In the genomic region with DNA sequence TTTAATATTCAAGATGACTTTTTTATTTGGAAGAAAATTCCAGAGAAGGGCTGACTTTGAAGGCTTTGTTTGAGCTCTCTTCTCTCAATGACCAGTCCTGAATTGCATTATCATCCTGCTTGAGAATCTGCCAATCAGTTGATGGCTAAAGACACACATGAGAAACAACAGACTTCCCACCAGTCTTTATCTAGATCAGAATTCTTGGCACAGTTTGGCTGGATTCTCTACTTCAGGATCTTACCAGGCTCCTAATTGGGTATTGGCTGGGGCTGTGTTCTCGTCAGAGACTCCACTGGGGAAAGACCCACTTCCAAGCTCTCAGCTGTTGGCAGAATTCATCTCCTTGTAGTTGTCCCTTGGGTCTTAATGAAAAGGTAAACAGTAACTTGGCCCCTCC, we compare ENCODE assay signal across 1 cellular context.
TF ChIP-seq lines count a peak whose summit lies in the region.

No MANE protein-coding gene starts in this region.

TF ChIP-seq in SK-N-SH, 30 proteins besides CTCF, POLR2A, EP300 and RAD21 (continued from another document):
- TF ChIP-seq, protein P1, sequence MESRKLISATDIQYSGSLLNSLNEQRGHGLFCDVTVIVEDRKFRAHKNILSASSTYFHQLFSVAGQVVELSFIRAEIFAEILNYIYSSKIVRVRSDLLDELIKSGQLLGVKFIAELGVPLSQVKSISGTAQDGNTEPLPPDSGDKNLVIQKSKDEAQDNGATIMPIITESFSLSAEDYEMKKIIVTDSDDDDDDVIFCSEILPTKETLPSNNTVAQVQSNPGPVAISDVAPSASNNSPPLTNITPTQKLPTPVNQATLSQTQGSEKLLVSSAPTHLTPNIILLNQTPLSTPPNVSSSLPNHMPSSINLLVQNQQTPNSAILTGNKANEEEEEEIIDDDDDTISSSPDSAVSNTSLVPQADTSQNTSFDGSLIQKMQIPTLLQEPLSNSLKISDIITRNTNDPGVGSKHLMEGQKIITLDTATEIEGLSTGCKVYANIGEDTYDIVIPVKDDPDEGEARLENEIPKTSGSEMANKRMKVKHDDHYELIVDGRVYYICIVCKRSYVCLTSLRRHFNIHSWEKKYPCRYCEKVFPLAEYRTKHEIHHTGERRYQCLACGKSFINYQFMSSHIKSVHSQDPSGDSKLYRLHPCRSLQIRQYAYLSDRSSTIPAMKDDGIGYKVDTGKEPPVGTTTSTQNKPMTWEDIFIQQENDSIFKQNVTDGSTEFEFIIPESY (IDR thresholded peaks at IDR 0.05; ENCODE audit: borderline replicate concordance, low read depth): no peak
- TF ChIP-seq MEF2A (IDR thresholded peaks at IDR 0.05; ENCODE audit: borderline replicate concordance, low read depth): no peak
- TF ChIP-seq RXRA (IDR thresholded peaks at IDR 0.05; ENCODE audit: borderline replicate concordance, low read depth): no peak; the same call in 1 of the 2 replicates
- TF ChIP-seq, protein P2, sequence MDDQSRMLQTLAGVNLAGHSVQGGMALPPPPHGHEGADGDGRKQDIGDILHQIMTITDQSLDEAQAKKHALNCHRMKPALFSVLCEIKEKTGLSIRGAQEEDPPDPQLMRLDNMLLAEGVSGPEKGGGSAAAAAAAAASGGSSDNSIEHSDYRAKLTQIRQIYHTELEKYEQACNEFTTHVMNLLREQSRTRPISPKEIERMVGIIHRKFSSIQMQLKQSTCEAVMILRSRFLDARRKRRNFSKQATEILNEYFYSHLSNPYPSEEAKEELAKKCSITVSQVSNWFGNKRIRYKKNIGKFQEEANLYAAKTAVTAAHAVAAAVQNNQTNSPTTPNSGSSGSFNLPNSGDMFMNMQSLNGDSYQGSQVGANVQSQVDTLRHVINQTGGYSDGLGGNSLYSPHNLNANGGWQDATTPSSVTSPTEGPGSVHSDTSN (IDR thresholded peaks at IDR 0.05): peak; percentile 88
- TF ChIP-seq TAF1 (IDR thresholded peaks at IDR 0.05; ENCODE audit: borderline replicate concordance, low read depth, low read length): no peak
- TF ChIP-seq FOSL2 (IDR thresholded peaks at IDR 0.05; ENCODE audit: borderline replicate concordance, low read depth): peak; percentile 15; the same call in 1 of the 2 replicates
- TF ChIP-seq EZH2phosphoT487 (IDR thresholded peaks at IDR 0.05; ENCODE audit: borderline replicate concordance, low read depth): no peak
- TF ChIP-seq, protein P3, sequence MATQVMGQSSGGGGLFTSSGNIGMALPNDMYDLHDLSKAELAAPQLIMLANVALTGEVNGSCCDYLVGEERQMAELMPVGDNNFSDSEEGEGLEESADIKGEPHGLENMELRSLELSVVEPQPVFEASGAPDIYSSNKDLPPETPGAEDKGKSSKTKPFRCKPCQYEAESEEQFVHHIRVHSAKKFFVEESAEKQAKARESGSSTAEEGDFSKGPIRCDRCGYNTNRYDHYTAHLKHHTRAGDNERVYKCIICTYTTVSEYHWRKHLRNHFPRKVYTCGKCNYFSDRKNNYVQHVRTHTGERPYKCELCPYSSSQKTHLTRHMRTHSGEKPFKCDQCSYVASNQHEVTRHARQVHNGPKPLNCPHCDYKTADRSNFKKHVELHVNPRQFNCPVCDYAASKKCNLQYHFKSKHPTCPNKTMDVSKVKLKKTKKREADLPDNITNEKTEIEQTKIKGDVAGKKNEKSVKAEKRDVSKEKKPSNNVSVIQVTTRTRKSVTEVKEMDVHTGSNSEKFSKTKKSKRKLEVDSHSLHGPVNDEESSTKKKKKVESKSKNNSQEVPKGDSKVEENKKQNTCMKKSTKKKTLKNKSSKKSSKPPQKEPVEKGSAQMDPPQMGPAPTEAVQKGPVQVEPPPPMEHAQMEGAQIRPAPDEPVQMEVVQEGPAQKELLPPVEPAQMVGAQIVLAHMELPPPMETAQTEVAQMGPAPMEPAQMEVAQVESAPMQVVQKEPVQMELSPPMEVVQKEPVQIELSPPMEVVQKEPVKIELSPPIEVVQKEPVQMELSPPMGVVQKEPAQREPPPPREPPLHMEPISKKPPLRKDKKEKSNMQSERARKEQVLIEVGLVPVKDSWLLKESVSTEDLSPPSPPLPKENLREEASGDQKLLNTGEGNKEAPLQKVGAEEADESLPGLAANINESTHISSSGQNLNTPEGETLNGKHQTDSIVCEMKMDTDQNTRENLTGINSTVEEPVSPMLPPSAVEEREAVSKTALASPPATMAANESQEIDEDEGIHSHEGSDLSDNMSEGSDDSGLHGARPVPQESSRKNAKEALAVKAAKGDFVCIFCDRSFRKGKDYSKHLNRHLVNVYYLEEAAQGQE (IDR thresholded peaks at IDR 0.05; ENCODE audit: low read depth, low read length): no peak
- TF ChIP-seq CHD2 (IDR thresholded peaks at IDR 0.05; ENCODE audit: low read length, partially characterized antibody): no peak
- TF ChIP-seq, protein P4, sequence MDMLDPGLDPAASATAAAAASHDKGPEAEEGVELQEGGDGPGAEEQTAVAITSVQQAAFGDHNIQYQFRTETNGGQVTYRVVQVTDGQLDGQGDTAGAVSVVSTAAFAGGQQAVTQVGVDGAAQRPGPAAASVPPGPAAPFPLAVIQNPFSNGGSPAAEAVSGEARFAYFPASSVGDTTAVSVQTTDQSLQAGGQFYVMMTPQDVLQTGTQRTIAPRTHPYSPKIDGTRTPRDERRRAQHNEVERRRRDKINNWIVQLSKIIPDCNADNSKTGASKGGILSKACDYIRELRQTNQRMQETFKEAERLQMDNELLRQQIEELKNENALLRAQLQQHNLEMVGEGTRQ (IDR thresholded peaks at IDR 0.05; ENCODE audit: borderline replicate concordance, low read depth, low read length): no peak
- peak; percentile 97 for TF ChIP-seq NFIC (IDR thresholded peaks at IDR 0.05; ENCODE audit: borderline replicate concordance)
- TF ChIP-seq FOXJ3 (CRISPR knock-in tag; IDR thresholded peaks at IDR 0.05): no peak
- TF ChIP-seq TEAD4 (IDR thresholded peaks at IDR 0.05; ENCODE audit: borderline replicate concordance, insufficient read depth): peak; percentile 63
- no peak for TF ChIP-seq NRF1 (IDR thresholded peaks at IDR 0.05; ENCODE audit: low read depth, low read length)
- TF ChIP-seq FOXM1 (IDR thresholded peaks at IDR 0.05; ENCODE audit: low read depth): no peak
- TF ChIP-seq POLR2AphosphoS5 (IDR thresholded peaks at IDR 0.05; ENCODE audit: low read depth, low read length): peak; percentile 70; the same call in 1 of the 2 replicates
- no peak for TF ChIP-seq SIN3A (IDR thresholded peaks at IDR 0.05; ENCODE audit: borderline replicate concordance, low read depth, low read length)
- TF ChIP-seq, protein P5, sequence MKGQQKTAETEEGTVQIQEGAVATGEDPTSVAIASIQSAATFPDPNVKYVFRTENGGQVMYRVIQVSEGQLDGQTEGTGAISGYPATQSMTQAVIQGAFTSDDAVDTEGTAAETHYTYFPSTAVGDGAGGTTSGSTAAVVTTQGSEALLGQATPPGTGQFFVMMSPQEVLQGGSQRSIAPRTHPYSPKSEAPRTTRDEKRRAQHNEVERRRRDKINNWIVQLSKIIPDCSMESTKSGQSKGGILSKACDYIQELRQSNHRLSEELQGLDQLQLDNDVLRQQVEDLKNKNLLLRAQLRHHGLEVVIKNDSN (IDR thresholded peaks at IDR 0.05; ENCODE audit: borderline replicate concordance, low read depth): no peak
- TF ChIP-seq ELF1 (IDR thresholded peaks at IDR 0.05): no peak
- no peak for TF ChIP-seq RFX5 (IDR thresholded peaks at IDR 0.05; ENCODE audit: low read length)
- TF ChIP-seq SMC3 (IDR thresholded peaks at IDR 0.05; ENCODE audit: low read depth, low read length): no peak
- no peak for TF ChIP-seq RCOR1 (IDR thresholded peaks at IDR 0.05; ENCODE audit: low read length)
- no peak for TF ChIP-seq GATA2 (CRISPR knock-in tag; IDR thresholded peaks at IDR 0.05)
- TF ChIP-seq TCF12 (IDR thresholded peaks at IDR 0.05): peak; percentile 97
- TF ChIP-seq, protein P6, sequence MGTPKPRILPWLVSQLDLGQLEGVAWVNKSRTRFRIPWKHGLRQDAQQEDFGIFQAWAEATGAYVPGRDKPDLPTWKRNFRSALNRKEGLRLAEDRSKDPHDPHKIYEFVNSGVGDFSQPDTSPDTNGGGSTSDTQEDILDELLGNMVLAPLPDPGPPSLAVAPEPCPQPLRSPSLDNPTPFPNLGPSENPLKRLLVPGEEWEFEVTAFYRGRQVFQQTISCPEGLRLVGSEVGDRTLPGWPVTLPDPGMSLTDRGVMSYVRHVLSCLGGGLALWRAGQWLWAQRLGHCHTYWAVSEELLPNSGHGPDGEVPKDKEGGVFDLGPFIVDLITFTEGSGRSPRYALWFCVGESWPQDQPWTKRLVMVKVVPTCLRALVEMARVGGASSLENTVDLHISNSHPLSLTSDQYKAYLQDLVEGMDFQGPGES (IDR thresholded peaks at IDR 0.05; ENCODE audit: low read depth, low read length): no peak
- TF ChIP-seq, protein P7, sequence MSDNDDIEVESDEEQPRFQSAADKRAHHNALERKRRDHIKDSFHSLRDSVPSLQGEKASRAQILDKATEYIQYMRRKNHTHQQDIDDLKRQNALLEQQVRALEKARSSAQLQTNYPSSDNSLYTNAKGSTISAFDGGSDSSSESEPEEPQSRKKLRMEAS (IDR thresholded peaks at IDR 0.05; ENCODE audit: low read depth): no peak
